Comparison of ENCODE assay signal across 23 cellular contexts in genomic region chr12:64107776-64108175, GRCh38.
"Had no signal": no experiment of that assay in that cellular context is flagged by ENCODE, and none has a peak within 500 bp of the region (broad histone marks: within the 10 kb centered on the region; RNA-seq: fewer than 3 reads in every experiment).

No MANE protein-coding gene starts in this region.

- H3K27me3 ChIP-seq: esophagus squamous epithelium, gastrocnemius medialis, heart right ventricle, left lung had no signal

- H3K4me1 ChIP-seq: heart right ventricle, left lung, lower lobe of right lung had no signal

- H3K27ac ChIP-seq: coronary artery, epithelial cell of prostate, esophagus squamous epithelium, gastrocnemius medialis, heart right ventricle, left lung, lower lobe of right lung had no signal

- ATAC-seq: effector memory CD8-positive, alpha-beta T cell; esophagus mucosa; gastrocnemius medialis; heart right ventricle; left cardiac atrium; left lung; left ventricle myocardium superior; lower lobe of right lung; mucosa of descending colon; naive thymus-derived CD8-positive, alpha-beta T cell had no signal

- H3K9me3 ChIP-seq: esophagus squamous epithelium, gastrocnemius medialis, heart right ventricle, left lung, lower lobe of right lung, mucosa of descending colon had no signal

- DNase-seq: effector CD8-positive, alpha-beta T cell; effector memory CD8-positive, alpha-beta T cell; endodermal cell; erythroblast; esophagus squamous epithelium; foreskin fibroblast; foreskin melanocyte; gastrocnemius medialis; glutamatergic neuron; head of caudate nucleus; heart right ventricle; hippocampal formation; left cardiac atrium; left lung; left ventricle myocardium superior; lower lobe of right lung; mesenchymal stem cell; mucosa of descending colon; naive B cell; naive thymus-derived CD8-positive, alpha-beta T cell had no signal

- H3K36me3 ChIP-seq: gastrocnemius medialis had no signal

- H3K4me3 ChIP-seq: coronary artery, esophagus squamous epithelium, gastrocnemius medialis, heart right ventricle, left lung, lower lobe of right lung, mucosa of descending colon had no signal
